40 cellular contexts compared by ENCODE assay signal in the genomic region with DNA sequence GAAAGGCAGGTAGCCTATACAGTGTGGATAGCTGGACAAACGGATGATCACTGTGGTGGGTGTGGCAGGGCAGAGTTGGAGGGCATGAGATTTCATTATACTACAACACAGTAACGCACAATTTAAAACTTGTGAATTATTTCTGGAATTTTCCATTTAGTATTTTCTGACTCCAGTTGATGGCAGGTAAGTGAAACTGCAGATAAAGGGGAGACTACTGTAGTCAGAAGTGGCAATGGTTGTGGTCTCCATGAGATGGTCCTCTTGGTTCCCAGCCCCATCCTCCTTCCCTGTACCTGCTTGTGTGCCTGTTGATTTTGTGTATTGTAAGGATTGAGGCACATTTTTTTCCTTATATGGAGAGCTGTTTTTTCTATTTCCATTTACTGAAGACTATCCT.
"Had no signal": no experiment of that assay in that cellular context is flagged by ENCODE, and none has a peak within 500 bp of the region (broad histone marks: within the 10 kb centered on the region; RNA-seq: fewer than 3 reads in every experiment).

No MANE protein-coding gene starts in this region.

- FAIRE-seq: astrocyte, bronchial epithelial cell had no signal

- H3K36me3 Mint-ChIP-seq: activated naive CD4-positive, alpha-beta T cell treated with anti-CD3 and anti-CD28 coated beads, Interleukin-2, amount 10 ng/mL, durations not matched to agents 7 days and 5 days; activated naive CD4-positive, alpha-beta T cell treated with anti-CD3 and anti-CD28 coated beads, Interleukin-2, amount 50 U/mL, for 24 hours; activated naive CD4-positive, alpha-beta T cell treated with anti-CD3 and anti-CD28 coated beads, Interleukin-2, amount 50 U/mL, for 72 hours; activated naive CD8-positive, alpha-beta T cell; activated naive CD8-positive, alpha-beta T cell treated with anti-CD3 and anti-CD28 coated beads for 36 hours; activated naive CD8-positive, alpha-beta T cell treated with anti-CD3 and anti-CD28 coated beads, Interleukin-2, amount 10 ng/mL, durations not matched to agents 7 days and 5 days; brain had no signal

- H3K4me3 Mint-ChIP-seq: activated naive CD4-positive, alpha-beta T cell treated with anti-CD3 and anti-CD28 coated beads for 36 hours; activated naive CD4-positive, alpha-beta T cell treated with anti-CD3 and anti-CD28 coated beads, Interleukin-2, amount 10 ng/mL, durations not matched to agents 7 days and 5 days; activated naive CD4-positive, alpha-beta T cell treated with anti-CD3 and anti-CD28 coated beads, Interleukin-2, amount 50 U/mL, for 24 hours; activated naive CD8-positive, alpha-beta T cell; activated naive CD8-positive, alpha-beta T cell treated with anti-CD3 and anti-CD28 coated beads for 36 hours; activated naive CD8-positive, alpha-beta T cell treated with anti-CD3 and anti-CD28 coated beads, Interleukin-2, amount 10 ng/mL, durations not matched to agents 7 days and 5 days; activated naive CD8-positive, alpha-beta T cell treated with anti-CD3 and anti-CD28 coated beads, Interleukin-2, amount 50 U/mL, for 24 hours; activated T-cell treated with anti-CD3 and anti-CD28 coated beads, Interleukin-2, amount 50 U/mL, for 24 hours; activated T-cell treated with anti-CD3 and anti-CD28 coated beads, Interleukin-2, amount 50 U/mL, for 4 hours; activated T-cell treated with anti-CD3 and anti-CD28 coated beads, Interleukin-2, amount 50 U/mL, for 72 hours; activated T-helper 1 cell treated with anti-CD3 and anti-CD28 coated beads, Interleukin-12 subunit alpha, Interleukin-12 subunit beta, Interleukin-2, Interleukin-4 antibody, amounts not matched to agents 30 ng/mL and 10 ng/mL and 1 ng/mL, durations not matched to agents 14 hours and 24 hours and 36 hours; activated T-helper 17 cell treated with anti-CD3 and anti-CD28 coated beads, Interleukin-2, amount 50 U/mL, for 72 hours; brain; central memory CD8-positive, alpha-beta T cell had no signal

- H3K36me3 ChIP-seq: adrenal gland, ascending aorta, brain microvascular endothelial cell, breast epithelium, cardiac muscle cell had no signal

- H3K27me3 ChIP-seq: adrenal gland, ascending aorta, body of pancreas, brain microvascular endothelial cell, breast epithelium had no signal

- H3K4me1 ChIP-seq: adrenal gland, ascending aorta, breast epithelium had no signal

- H3K4me3 ChIP-seq: adrenal gland, ascending aorta, body of pancreas, breast epithelium, cardiac muscle cell had no signal

- H3K27ac ChIP-seq: adrenal gland, ascending aorta, body of pancreas, brain microvascular endothelial cell, breast epithelium, cardiac muscle cell had no signal

- H3K9me3 ChIP-seq: adrenal gland, ascending aorta, body of pancreas, breast epithelium had no signal

- DNase-seq: activated effector memory CD4-positive, alpha-beta T cell treated with anti-CD3 and anti-CD28 coated beads, Interleukin-2, amount 50 U/mL, for 16 hours; activated effector memory CD4-positive, alpha-beta T cell treated with Interleukin-2 at 50 U/mL for 16 hours; activated gamma-delta T cell; activated gamma-delta T cell treated with Interleukin-2 at 50 U/mL for 16 hours; activated naive CD4-positive, alpha-beta T cell; activated naive CD4-positive, alpha-beta T cell treated with anti-CD3 and anti-CD28 coated beads for 36 hours; activated naive CD4-positive, alpha-beta T cell treated with anti-CD3 and anti-CD28 coated beads, Interleukin-2, amount 10 ng/mL, durations not matched to agents 7 days and 5 days; activated naive CD4-positive, alpha-beta T cell treated with anti-CD3 and anti-CD28 coated beads, Interleukin-2, amount 50 U/mL, for 16 hours; activated naive CD4-positive, alpha-beta T cell treated with Interleukin-2 at 50 U/mL for 16 hours; activated naive CD8-positive, alpha-beta T cell treated with anti-CD3 and anti-CD28 coated beads for 36 hours; activated naive CD8-positive, alpha-beta T cell treated with anti-CD3 and anti-CD28 coated beads, Interleukin-2, amount 10 ng/mL, durations not matched to agents 7 days and 5 days; activated naive CD8-positive, alpha-beta T cell treated with anti-CD3 and anti-CD28 coated beads, Interleukin-2, amount 50 U/mL, for 24 hours; activated T-cell treated with anti-CD3 and anti-CD28 coated beads, Interleukin-2, amount 50 U/mL, for 1 hour; activated T-cell treated with anti-CD3 and anti-CD28 coated beads, Interleukin-2, amount 50 U/mL, for 24 hours; activated T-cell treated with anti-CD3 and anti-CD28 coated beads, Interleukin-2, amount 50 U/mL, for 4 hours; activated T-cell treated with anti-CD3 and anti-CD28 coated beads, Interleukin-2, amount 50 U/mL, for 48 hours; activated T-cell treated with anti-CD3 and anti-CD28 coated beads, Interleukin-2, amount 50 U/mL, for 72 hours; adrenal gland; amniotic stem cell; amygdala; anterior cingulate cortex; aorta; body of pancreas; brain microvascular endothelial cell; caudate nucleus; central memory CD4-positive, alpha-beta T cell; cerebellar nuclear complex had no signal

- H3K9me3 Mint-ChIP-seq: activated naive CD4-positive, alpha-beta T cell treated with anti-CD3 and anti-CD28 coated beads for 36 hours; activated naive CD4-positive, alpha-beta T cell treated with anti-CD3 and anti-CD28 coated beads, Interleukin-2, amount 10 ng/mL, durations not matched to agents 7 days and 5 days; activated naive CD4-positive, alpha-beta T cell treated with anti-CD3 and anti-CD28 coated beads, Interleukin-2, amount 50 U/mL, for 24 hours; activated naive CD4-positive, alpha-beta T cell treated with anti-CD3 and anti-CD28 coated beads, Interleukin-2, amount 50 U/mL, for 72 hours; activated naive CD8-positive, alpha-beta T cell treated with anti-CD3 and anti-CD28 coated beads for 36 hours; activated naive CD8-positive, alpha-beta T cell treated with anti-CD3 and anti-CD28 coated beads, Interleukin-2, amount 10 ng/mL, durations not matched to agents 7 days and 5 days; activated naive CD8-positive, alpha-beta T cell treated with anti-CD3 and anti-CD28 coated beads, Interleukin-2, amount 50 U/mL, for 24 hours; activated T-cell treated with anti-CD3 and anti-CD28 coated beads, Interleukin-2, amount 50 U/mL, for 24 hours; activated T-cell treated with anti-CD3 and anti-CD28 coated beads, Interleukin-2, amount 50 U/mL, for 4 hours; activated T-cell treated with anti-CD3 and anti-CD28 coated beads, Interleukin-2, amount 50 U/mL, for 72 hours; activated T-helper 1 cell treated with anti-CD3 and anti-CD28 coated beads, Interleukin-12 subunit alpha, Interleukin-12 subunit beta, Interleukin-2, Interleukin-4 antibody, amounts not matched to agents 30 ng/mL and 10 ng/mL and 1 ng/mL, durations not matched to agents 14 hours and 24 hours and 36 hours; activated T-helper 17 cell treated with anti-CD3 and anti-CD28 coated beads, Interleukin-2, amount 50 U/mL, for 72 hours; activated T-helper 2 cell treated with anti-CD3 and anti-CD28 coated beads, Interferon-gamma antibody, Interleukin-2, Interleukin-4, amounts not matched to agents 10 μg/mL and 5 μg/mL and 100 μg/mL, durations not matched to agents 14 hours and 24 hours and 36 hours; brain; central memory CD8-positive, alpha-beta T cell had no signal

- H3K27me3 Mint-ChIP-seq: activated naive CD4-positive, alpha-beta T cell treated with anti-CD3 and anti-CD28 coated beads, Interleukin-2, amount 50 U/mL, for 24 hours had no signal

- H3K4me1 Mint-ChIP-seq: activated naive CD4-positive, alpha-beta T cell treated with anti-CD3 and anti-CD28 coated beads, Interleukin-2, amount 10 ng/mL, durations not matched to agents 7 days and 5 days; activated naive CD4-positive, alpha-beta T cell treated with anti-CD3 and anti-CD28 coated beads, Interleukin-2, amount 50 U/mL, for 24 hours; activated T-helper 17 cell treated with anti-CD3 and anti-CD28 coated beads, Interleukin-2, amount 50 U/mL, for 72 hours; brain; central memory CD8-positive, alpha-beta T cell had no signal

- ATAC-seq: activated naive CD4-positive, alpha-beta T cell treated with anti-CD3 and anti-CD28 coated beads, Interleukin-2, amount 50 U/mL, for 72 hours; activated naive CD8-positive, alpha-beta T cell treated with anti-CD3 and anti-CD28 coated beads, Interleukin-2, amount 50 U/mL, for 24 hours; activated T-cell treated with anti-CD3 and anti-CD28 coated beads, Interleukin-2, amount 50 U/mL, for 4 hours; activated T-cell treated with anti-CD3 and anti-CD28 coated beads, Interleukin-2, amount 50 U/mL, for 72 hours; activated T-helper 17 cell treated with anti-CD3 and anti-CD28 coated beads, Interleukin-2, amount 50 U/mL, for 72 hours; body of pancreas had no signal

- H3K27ac Mint-ChIP-seq: activated naive CD4-positive, alpha-beta T cell treated with anti-CD3 and anti-CD28 coated beads for 36 hours; activated naive CD4-positive, alpha-beta T cell treated with anti-CD3 and anti-CD28 coated beads, Interleukin-2, amount 10 ng/mL, durations not matched to agents 7 days and 5 days; activated naive CD4-positive, alpha-beta T cell treated with anti-CD3 and anti-CD28 coated beads, Interleukin-2, amount 50 U/mL, for 24 hours; activated naive CD4-positive, alpha-beta T cell treated with anti-CD3 and anti-CD28 coated beads, Interleukin-2, amount 50 U/mL, for 72 hours; activated naive CD8-positive, alpha-beta T cell; activated naive CD8-positive, alpha-beta T cell treated with anti-CD3 and anti-CD28 coated beads for 36 hours; activated naive CD8-positive, alpha-beta T cell treated with anti-CD3 and anti-CD28 coated beads, Interleukin-2, amount 10 ng/mL, durations not matched to agents 7 days and 5 days; activated naive CD8-positive, alpha-beta T cell treated with anti-CD3 and anti-CD28 coated beads, Interleukin-2, amount 50 U/mL, for 24 hours; activated T-cell treated with anti-CD3 and anti-CD28 coated beads, Interleukin-2, amount 50 U/mL, for 24 hours; activated T-cell treated with anti-CD3 and anti-CD28 coated beads, Interleukin-2, amount 50 U/mL, for 72 hours; activated T-helper 1 cell treated with anti-CD3 and anti-CD28 coated beads, Interleukin-12 subunit alpha, Interleukin-12 subunit beta, Interleukin-2, Interleukin-4 antibody, amounts not matched to agents 30 ng/mL and 10 ng/mL and 1 ng/mL, durations not matched to agents 14 hours and 24 hours and 36 hours; activated T-helper 17 cell treated with anti-CD3 and anti-CD28 coated beads, Interleukin-2, amount 50 U/mL, for 72 hours; activated T-helper 2 cell treated with anti-CD3 and anti-CD28 coated beads, Interferon-gamma antibody, Interleukin-2, Interleukin-4, amounts not matched to agents 10 μg/mL and 5 μg/mL and 100 μg/mL, durations not matched to agents 14 hours and 24 hours and 36 hours; brain had no signal
